ENCODE assay signal across 1 cellular context in genomic region chr1:156590326-156591180, GRCh38.
TF ChIP-seq lines count a peak whose summit lies in the region.

No MANE protein-coding gene starts in this region.

TF ChIP-seq in K562, 482 proteins besides CTCF, POLR2A, EP300 and RAD21 (continued from another document and continues in another):
- no peak for TF ChIP-seq CHD7 (IDR thresholded peaks at IDR 0.05; ENCODE audit: low read depth, low read length)
- TF ChIP-seq XRCC3 (IDR thresholded peaks at IDR 0.05) = no peak
- 0 out of 2 replicates have a peak, but pooled peaks have one; percentile 14 for TF ChIP-seq POLR2G (IDR thresholded peaks at IDR 0.05; ENCODE audit: low read depth, low read length)
- TF ChIP-seq BACH1 (tag; IDR thresholded peaks at IDR 0.05) = 0 out of 2 replicates have a peak, but pooled peaks have one; percentile 30
- no peak for TF ChIP-seq CEBPZ (IDR thresholded peaks at IDR 0.05; ENCODE audit: borderline replicate concordance, low read depth, low read length)
- TF ChIP-seq HSF4 (CRISPR knock-in tag; IDR thresholded peaks at IDR 0.05; ENCODE audit: borderline replicate concordance) = no peak
- no peak for TF ChIP-seq ATF2 (CRISPR knock-in tag; IDR thresholded peaks at IDR 0.05)
- TF ChIP-seq EGR1 (conservative IDR thresholded peaks at IDR 0.05) = no peak
- no peak for TF ChIP-seq TAF9B (IDR thresholded peaks at IDR 0.05; ENCODE audit: partially characterized antibody)
- TF ChIP-seq SNRNP70 (optimal IDR thresholded peaks at IDR 0.05; ENCODE audit: low read depth, low read length) = no peak
- TF ChIP-seq AFF1 (IDR thresholded peaks at IDR 0.05; ENCODE audit: low read depth in 1 of 2, partially characterized antibody in 2 of 2) = peak in 1 of 2 experiments; percentile 49
- TF ChIP-seq KDM5B (IDR thresholded peaks at IDR 0.05; ENCODE audit: insufficient replicate concordance, low read depth, low read length) = peak; percentile 50
- no peak for TF ChIP-seq POU5F1 (IDR thresholded peaks at IDR 0.05; ENCODE audit: borderline replicate concordance, low read depth, low read length, partially characterized antibody)
- TF ChIP-seq SRSF1 (IDR thresholded peaks at IDR 0.05; ENCODE audit: low read depth, low read length) = no peak
- TF ChIP-seq SIRT6 (IDR thresholded peaks at IDR 0.05; ENCODE audit: low read depth, low read length) = no peak
- no peak for TF ChIP-seq ZNF23 (CRISPR knock-in tag; IDR thresholded peaks at IDR 0.05)
- TF ChIP-seq NCOA2 (IDR thresholded peaks at IDR 0.05; ENCODE audit: partially characterized antibody in 2 of 2) = no peak
- no peak for TF ChIP-seq TARDBP (IDR thresholded peaks at IDR 0.05)
- TF ChIP-seq POLR2AphosphoS5 (IDR thresholded peaks at IDR 0.05; ENCODE audit: control insufficient read depth, insufficient read depth, low read depth, low read length) = 0 out of 2 replicates have a peak, but pooled peaks have one; percentile 24
- 0 out of 2 replicates have a peak, but pooled peaks have one; percentile 20 for TF ChIP-seq ZNF696 (CRISPR knock-in tag; conservative IDR thresholded peaks at IDR 0.05)
- no peak for TF ChIP-seq RB1 (IDR thresholded peaks at IDR 0.05; ENCODE audit: low read depth)
- TF ChIP-seq IRF2 (CRISPR knock-in tag; IDR thresholded peaks at IDR 0.05) = no peak
- TF ChIP-seq ZNF586 (CRISPR knock-in tag; conservative IDR thresholded peaks at IDR 0.05) = no peak
- TF ChIP-seq CBX1 (IDR thresholded peaks at IDR 0.05; ENCODE audit: low read depth) = no peak
- TF ChIP-seq THRA (IDR thresholded peaks at IDR 0.05) = no peak
- TF ChIP-seq ZBTB43 (CRISPR knock-in tag; IDR thresholded peaks at IDR 0.05) = no peak
- no peak for TF ChIP-seq PHB (CRISPR knock-in tag; IDR thresholded peaks at IDR 0.05)
- no peak for TF ChIP-seq TFAP4 (CRISPR knock-in tag; IDR thresholded peaks at IDR 0.05; ENCODE audit: borderline replicate concordance)
- TF ChIP-seq GMEB1 (CRISPR knock-in tag; IDR thresholded peaks at IDR 0.05) = no peak
- TF ChIP-seq ZNF436 (CRISPR knock-in tag; IDR thresholded peaks at IDR 0.05) = 0 out of 2 replicates have a peak, but pooled peaks have one; percentile 50
